15 cellular contexts compared by ENCODE assay signal in genomic region chr13:113437408-113438010, GRCh38. TPM values are rescaled to one million over a fixed set of nuclear protein-coding genes. Genes with fewer than 3 reads are reported as not detected.
DNase-seq lines count a peak whose midpoint lies in the region; ATAC-seq and TF ChIP-seq lines count a peak whose summit lies in the region.
"Had no signal": no experiment of that assay in that cellular context is flagged by ENCODE, and none has a peak within 500 bp of the region (broad histone marks: within the 10 kb centered on the region; RNA-seq: fewer than 3 reads in every experiment).

No MANE protein-coding gene starts in this region.

- H3K9ac ChIP-seq in neural progenitor cell = no peak overlapping the region
- H3K9ac ChIP-seq: BLaER1 had no signal

- H3K79me2 ChIP-seq in neural progenitor cell (ENCODE audit: low read depth) = no peaks in the 10 kb centered on the region

- no peak overlapping the region for H3K4me2 ChIP-seq in neural progenitor cell
- H3K4me2 ChIP-seq: BLaER1 had no signal

- TF ChIP-seq CTCF in CD14-positive monocyte (IDR thresholded peaks at IDR 0.05) = no peak
- no peak for TF ChIP-seq CTCF in neural progenitor cell (IDR thresholded peaks at IDR 0.05)

- no peaks in the 10 kb centered on the region for H3K9me3 ChIP-seq in neural progenitor cell (ENCODE audit: low read depth)
- H3K9me3 ChIP-seq: BLaER1, ovary, upper lobe of left lung had no signal

- no peak overlapping the region for H3K4me3 Mint-ChIP-seq in CD14-positive monocyte
- no peak overlapping the region for H3K4me3 Mint-ChIP-seq in neural progenitor cell
- H3K4me3 Mint-ChIP-seq: activated T-cell treated with anti-CD3 and anti-CD28 coated beads, Interleukin-2, amount 50 U/mL, for 4 hours had no signal

- H3K9me3 Mint-ChIP-seq in CD14-positive monocyte = peaks cover 2 to 16% (median 10%) of the 10 kb centered on the region in 7 donors
- H3K9me3 Mint-ChIP-seq in neural progenitor cell = no peaks in the 10 kb centered on the region
- H3K9me3 Mint-ChIP-seq: activated T-cell treated with anti-CD3 and anti-CD28 coated beads, Interleukin-2, amount 50 U/mL, for 4 hours had no signal

- H3K27me3 ChIP-seq in neural progenitor cell = no peaks in the 10 kb centered on the region
- H3K27me3 ChIP-seq: BLaER1, ovary, upper lobe of left lung had no signal

- peaks cover 3% of the 10 kb centered on the region for H3F3A ChIP-seq in neural progenitor cell (ENCODE audit: low read depth)

- no peak overlapping the region for H3K4me3 ChIP-seq in neural progenitor cell
- H3K4me3 ChIP-seq: BLaER1, lung, ovary, upper lobe of left lung had no signal

- H4K20me1 ChIP-seq in neural progenitor cell (ENCODE audit: low read depth) = no peaks in the 10 kb centered on the region
- H4K20me1 ChIP-seq: BLaER1 had no signal

- no peak for ATAC-seq in GM19395 (IDR thresholded peaks at IDR 0.05; ENCODE audit: unreplicated experiment)
- ATAC-seq: activated T-cell treated with anti-CD3 and anti-CD28 coated beads, Interleukin-2, amount 50 U/mL, for 4 hours had no signal

- H2AFZ ChIP-seq in neural progenitor cell (replicated peaks) = no peak overlapping the region

- no peaks in the 10 kb centered on the region for H3K36me3 ChIP-seq in neural progenitor cell
- H3K36me3 ChIP-seq: BLaER1, ovary, upper lobe of left lung had no signal

- DNase-seq in CD14-positive monocyte (ENCODE audit: low spot score) = no peak
- peak; percentile 86 for DNase-seq in HuH-7 (ENCODE audit: low spot score)
- peak; percentile 66 for DNase-seq in foreskin melanocyte
- no peak for DNase-seq in neural progenitor cell (ENCODE audit: low spot score)
- no peak for DNase-seq in retina
- DNase-seq in central memory CD4-positive, alpha-beta T cell = no peak
- DNase-seq in germinal center (ENCODE audit: low spot score) = no peak
- DNase-seq: activated T-cell treated with anti-CD3 and anti-CD28 coated beads, Interleukin-2, amount 50 U/mL, for 4 hours; DMS79 treated with DMSO at 0.1 percent for 48 hours; hippocampal formation; ovary had no signal

- H3K27ac Mint-ChIP-seq in CD14-positive monocyte (peak overlapping the region in 6 of 7 donors; percentile 13 to 83 (median 44)), neural progenitor cell (no peak overlapping the region)

- intact Hi-C loops in CD14-positive monocyte (cut with micrococcal nuclease) = no loop called here

- no peaks in the 10 kb centered on the region for H3K4me1 ChIP-seq in neural progenitor cell
- H3K4me1 ChIP-seq: upper lobe of left lung had no signal

- H3K27ac ChIP-seq in neural progenitor cell = peak overlapping the region; percentile 13
- H3K27ac ChIP-seq: BLaER1, ovary, upper lobe of left lung had no signal

- peaks cover under 1 to 1% of the 10 kb centered on the region in 2 donors for H3K36me3 Mint-ChIP-seq in CD14-positive monocyte
- peaks cover 13% of the 10 kb centered on the region for H3K36me3 Mint-ChIP-seq in neural progenitor cell

- H3K27me3 Mint-ChIP-seq in CD14-positive monocyte (ENCODE audit: low read depth in 3 of 3) (peaks cover 0 to 3% (median 2%) of the 10 kb centered on the region in 3 donors), neural progenitor cell (ENCODE audit: insufficient read depth, low read depth) (no peaks in the 10 kb centered on the region)

- H3K4me1 Mint-ChIP-seq in CD14-positive monocyte = no peaks in the 10 kb centered on the region
- H3K4me1 Mint-ChIP-seq in neural progenitor cell = peaks cover under 1% of the 10 kb centered on the region

RNA-seq across cellular contexts. Expression of gene ADPRHL1, which starts 15.8 kb away (rescaled TPM):
- under 1 TPM; 0.15 to 0.27 TPM for polyA plus RNA-seq in CD14-positive monocyte
- 0.22 and 0.43 TPM in 2 replicates for total RNA-seq in neural progenitor cell (ENCODE audit: low replicate concordance)

RNA-seq across cellular contexts. Expression of gene DCUN1D2, which starts 53.0 kb away (rescaled TPM):
- polyA plus RNA-seq in CD14-positive monocyte = 1 to 10 TPM; 3.1 to 6.1 TPM
- 17.4 and 23.8 TPM in 2 replicates for total RNA-seq in neural progenitor cell (ENCODE audit: low replicate concordance)

Comparison
In these comparisons a context has a peak if more than half of its experiments do, and no peak if none do; other contexts are left out.
1. DNase-seq: peak in HuH-7 (single experiment) and foreskin melanocyte (single experiment); none in CD14-positive monocyte (single experiment), neural progenitor cell (single experiment), retina (single experiment), central memory CD4-positive, alpha-beta T cell (single experiment) and germinal center (single experiment).